ENCODE assay signal across 21 cellular contexts in genomic region chr1:218571515-218571914, GRCh38.
DNase-seq lines count a peak whose midpoint lies in the region; TF ChIP-seq lines count a peak whose summit lies in the region.
"Had no signal": no experiment of that assay in that cellular context is flagged by ENCODE, and none has a peak within 500 bp of the region (broad histone marks: within the 10 kb centered on the region; RNA-seq: fewer than 3 reads in every experiment).

No MANE protein-coding gene starts in this region.

- no peaks in the 10 kb centered on the region for H3K27me3 Mint-ChIP-seq in nephron (ENCODE audit: low read depth)
- no peaks in the 10 kb centered on the region for H3K27me3 Mint-ChIP-seq in mesothelial cell of epicardium (ENCODE audit: low read depth)
- H3K27me3 Mint-ChIP-seq: CD4-positive, alpha-beta T cell had no signal

- H3K27ac Mint-ChIP-seq in nephron = peak overlapping the region; percentile 22 to 52 (median 31)
- no peak overlapping the region for H3K27ac Mint-ChIP-seq in mesothelial cell of epicardium
- H3K27ac Mint-ChIP-seq: B cell; CD4-positive, alpha-beta T cell; HFFc6 had no signal

- H3K4me1 Mint-ChIP-seq in nephron (peaks cover 43% of the 10 kb centered on the region), mesothelial cell of epicardium (peaks cover 22% of the 10 kb centered on the region)
- H3K4me1 Mint-ChIP-seq: B cell, CD14-positive monocyte had no signal

- H3K9me3 Mint-ChIP-seq in nephron = peaks cover 9% of the 10 kb centered on the region
- peaks cover 4% of the 10 kb centered on the region for H3K9me3 Mint-ChIP-seq in mesothelial cell of epicardium
- H3K9me3 Mint-ChIP-seq: CD4-positive, alpha-beta T cell; HFFc6 had no signal

- DNase-seq in LNCaP clone FGC (ENCODE audit: low read depth) (peak; percentile 86), mesothelial cell of epicardium (ENCODE audit: low spot score in 2 of 2, unreplicated experiment in 2 of 2) (no peak), NCI-H345 treated with DMSO at 0.1 percent for 48 hours (lab: John Stamatoyannopoulos, UW; ENCODE audit: unreplicated experiment) (no peak), SHP77 treated with DMSO at 0.1 percent for 48 hours (lab: John Stamatoyannopoulos, UW) (no peak)
- no peak for DNase-seq in activated naive CD4-positive, alpha-beta T cell treated with Interleukin-2 at 50 U/mL for 16 hours
- DNase-seq: Calu3; CD4-positive, alpha-beta T cell; COR-L47; DMS153; DND-41; GM23248; HFFc6 had no signal

- H3K4me3 Mint-ChIP-seq in nephron (no peak overlapping the region), mesothelial cell of epicardium (no peak overlapping the region)
- H3K4me3 Mint-ChIP-seq: B cell; CD14-positive monocyte; CD4-positive, alpha-beta T cell; HFFc6 had no signal

- no peak for TF ChIP-seq CTCF in C4-2B (conservative IDR thresholded peaks at IDR 0.05)
- TF ChIP-seq CTCF in LNCaP clone FGC (IDR thresholded peaks at IDR 0.05; ENCODE audit: control insufficient read depth, extremely low read depth, insufficient read depth) = no peak
- TF ChIP-seq CTCF in VCaP (conservative IDR thresholded peaks at IDR 0.05) = no peak
- no peak for TF ChIP-seq CTCF in nephron (IDR thresholded peaks at IDR 0.05; ENCODE audit: unreplicated experiment in 3 of 3)
- TF ChIP-seq CTCF in mesothelial cell of epicardium (IDR thresholded peaks at IDR 0.05; ENCODE audit: unreplicated experiment) = no peak

- no peaks in the 10 kb centered on the region for H3K36me3 Mint-ChIP-seq in nephron (ENCODE audit: low read depth)
- H3K36me3 Mint-ChIP-seq in mesothelial cell of epicardium = peaks cover 2% of the 10 kb centered on the region
- H3K36me3 Mint-ChIP-seq: CD14-positive monocyte had no signal

- no peak overlapping the region for H3K4me3 ChIP-seq in LNCaP clone FGC (ENCODE audit: low read depth, low read length)
- H3K4me3 ChIP-seq: BLaER1, GM12878, GM23248, HAP-1 had no signal

- peak overlapping the region; percentile 86; the same call in 1 of the 2 replicates for H3K27ac ChIP-seq in C4-2B
- peak overlapping the region; percentile 88 for H3K27ac ChIP-seq in VCaP
- H3K27ac ChIP-seq: 22Rv1, BLaER1, GM23248 had no signal
